In the genomic region with DNA sequence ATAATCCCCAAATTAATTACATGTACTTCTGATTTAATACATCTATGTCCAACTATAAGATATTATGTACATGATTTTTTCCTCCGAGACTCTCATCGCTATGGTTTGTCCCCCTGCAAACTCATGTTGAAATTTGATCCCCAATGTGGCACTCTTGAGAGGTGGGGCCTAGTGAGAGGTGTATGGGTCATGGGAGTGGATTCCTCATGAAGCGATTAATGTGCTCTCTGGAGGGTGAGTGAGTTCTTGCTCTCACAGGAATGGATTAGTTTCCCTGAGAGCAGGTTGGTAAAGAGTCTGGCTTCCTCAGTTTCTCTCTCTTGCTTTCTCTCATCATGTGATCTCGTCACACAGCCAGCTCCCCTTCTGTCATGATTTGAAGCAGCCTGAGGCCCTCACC, we compare ENCODE assay signal across 23 cellular contexts.
"Had no signal": no experiment of that assay in that cellular context is flagged by ENCODE, and none has a peak within 500 bp of the region (broad histone marks: within the 10 kb centered on the region; RNA-seq: fewer than 3 reads in every experiment).

No MANE protein-coding gene starts in this region.

- H3K9me3 ChIP-seq: esophagus squamous epithelium, gastrocnemius medialis, right lobe of liver, transverse colon, vagina had no signal

- H3K36me3 ChIP-seq: esophagus squamous epithelium, gastrocnemius medialis, right lobe of liver, transverse colon, vagina had no signal

- DNase-seq: activated CD4-positive, alpha-beta T cell treated with anti-CD3 and anti-CD28 coated beads, Interleukin-2, amount 50 U/mL, for 48 hours; activated CD8-positive, alpha-beta memory T cell treated with anti-CD3 and anti-CD28 coated beads, Interleukin-2, amount 50 U/mL, for 48 hours; activated naive CD4-positive, alpha-beta T cell treated with anti-CD3 and anti-CD28 coated beads for 36 hours; activated naive CD8-positive, alpha-beta T cell treated with anti-CD3 and anti-CD28 coated beads, Interleukin-2, amount 10 ng/mL, durations not matched to agents 7 days and 5 days; activated T-cell treated with anti-CD3 and anti-CD28 coated beads, Interleukin-2, amount 50 U/mL, for 4 hours; amniotic stem cell; cerebellar nuclear complex; esophagus squamous epithelium; gastrocnemius medialis; head of caudate nucleus; left cardiac atrium; mesendoderm; naive B cell; occipital lobe; posterior cingulate gyrus; right lobe of liver; small intestine; stimulated activated CD4-positive, alpha-beta T cell treated with anti-CD3 and anti-CD28 coated beads, Interleukin-15, amount 100 ng/mL, for 24 hours; stimulated activated naive B cell treated with anti-CD40 and anti-IgM and Interleukin-4, amounts not matched to agents 10 μg/mL and 1 μg/mL and 100 μg/mL, for 72 hours; transverse colon had no signal

- H3K27ac ChIP-seq: coronary artery, esophagus squamous epithelium, gastrocnemius medialis, right lobe of liver, transverse colon, vagina had no signal

- H3K4me3 Mint-ChIP-seq: activated naive CD4-positive, alpha-beta T cell treated with anti-CD3 and anti-CD28 coated beads for 36 hours; activated naive CD8-positive, alpha-beta T cell treated with anti-CD3 and anti-CD28 coated beads, Interleukin-2, amount 10 ng/mL, durations not matched to agents 7 days and 5 days; activated T-cell treated with anti-CD3 and anti-CD28 coated beads, Interleukin-2, amount 50 U/mL, for 4 hours; naive B cell; stimulated activated naive B cell treated with anti-CD40 and anti-IgM and Interleukin-4, amounts not matched to agents 10 μg/mL and 1 μg/mL and 100 μg/mL, for 72 hours; T-helper 2 cell treated with Interferon-gamma antibody and Interleukin-4, amounts not matched to agents 5 μg/mL and 100 μg/mL, for 36 hours had no signal

- H3K27ac Mint-ChIP-seq: activated naive CD4-positive, alpha-beta T cell treated with anti-CD3 and anti-CD28 coated beads for 36 hours; activated naive CD8-positive, alpha-beta T cell treated with anti-CD3 and anti-CD28 coated beads, Interleukin-2, amount 10 ng/mL, durations not matched to agents 7 days and 5 days; naive B cell; stimulated activated naive B cell treated with anti-CD40 and anti-IgM and Interleukin-4, amounts not matched to agents 10 μg/mL and 1 μg/mL and 100 μg/mL, for 72 hours; T-helper 2 cell treated with Interferon-gamma antibody and Interleukin-4, amounts not matched to agents 5 μg/mL and 100 μg/mL, for 36 hours had no signal

- H3K27me3 Mint-ChIP-seq: naive B cell had no signal

- H3K4me3 ChIP-seq: coronary artery, esophagus squamous epithelium, gastrocnemius medialis, right lobe of liver, transverse colon, vagina had no signal

- ATAC-seq: activated T-cell treated with anti-CD3 and anti-CD28 coated beads, Interleukin-2, amount 50 U/mL, for 4 hours; gastrocnemius medialis; left cardiac atrium; right lobe of liver; stimulated activated naive B cell treated with anti-CD40 and anti-IgM and Interleukin-4, amounts not matched to agents 10 μg/mL and 1 μg/mL and 100 μg/mL, for 72 hours had no signal

- H3K27me3 ChIP-seq: esophagus squamous epithelium, gastrocnemius medialis, right lobe of liver, transverse colon, vagina had no signal

- H3K9me3 Mint-ChIP-seq: activated naive CD4-positive, alpha-beta T cell treated with anti-CD3 and anti-CD28 coated beads for 36 hours; activated naive CD8-positive, alpha-beta T cell treated with anti-CD3 and anti-CD28 coated beads, Interleukin-2, amount 10 ng/mL, durations not matched to agents 7 days and 5 days; activated T-cell treated with anti-CD3 and anti-CD28 coated beads, Interleukin-2, amount 50 U/mL, for 4 hours; naive B cell; stimulated activated naive B cell treated with anti-CD40 and anti-IgM and Interleukin-4, amounts not matched to agents 10 μg/mL and 1 μg/mL and 100 μg/mL, for 72 hours; T-helper 2 cell treated with Interferon-gamma antibody and Interleukin-4, amounts not matched to agents 5 μg/mL and 100 μg/mL, for 36 hours had no signal

- H3K36me3 Mint-ChIP-seq: activated naive CD8-positive, alpha-beta T cell treated with anti-CD3 and anti-CD28 coated beads, Interleukin-2, amount 10 ng/mL, durations not matched to agents 7 days and 5 days; naive B cell; stimulated activated naive B cell treated with anti-CD40 and anti-IgM and Interleukin-4, amounts not matched to agents 10 μg/mL and 1 μg/mL and 100 μg/mL, for 72 hours had no signal
